Comparison of ENCODE assay signal across 9 cellular contexts in the genomic region with DNA sequence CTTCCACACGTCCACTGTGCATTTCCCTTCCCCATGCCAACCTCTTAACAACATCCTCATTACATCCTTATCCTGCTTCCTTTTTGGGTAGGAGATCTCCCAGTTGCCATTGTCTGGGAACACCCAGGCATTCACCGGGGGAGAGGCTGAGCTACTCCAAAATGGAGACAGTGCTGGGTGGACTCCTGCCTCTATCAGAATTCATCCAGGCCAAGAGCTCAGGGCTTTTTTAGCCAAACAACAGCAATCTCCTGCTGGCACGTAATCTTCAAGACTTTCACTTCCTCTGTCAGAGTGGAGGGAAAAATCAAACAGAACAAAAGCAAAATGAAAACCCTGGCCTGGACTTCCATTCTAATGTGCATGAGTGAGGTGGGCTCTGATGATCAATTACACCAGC.
A peak's percentile ranks its signal among the peaks of the same experiment; 100 is the strongest.
DNase-seq lines count a peak whose midpoint lies in the region; ATAC-seq and TF ChIP-seq lines count a peak whose summit lies in the region.
"Had no signal": no experiment of that assay in that cellular context is flagged by ENCODE, and none has a peak within 500 bp of the region (broad histone marks: within the 10 kb centered on the region; RNA-seq: fewer than 3 reads in every experiment).

No MANE protein-coding gene starts in this region.

- H3K4me2 ChIP-seq in BLaER1 treated with 17β-estradiol and CSF1 and Interleukin-3, amounts not matched to agents 10 nM and 100 nM, result peak overlapping the region; percentile 52 to 80 (median 66)

- intact Hi-C loops in left ventricle myocardium inferior (cut with micrococcal nuclease), result no loop called here

- H3K9ac ChIP-seq in BLaER1 treated with 17β-estradiol and CSF1 and Interleukin-3, amounts not matched to agents 10 nM and 100 nM, result peak overlapping the region in 10 of 11 experiments; percentile 2 to 70 (median 56); a peak in 16 of 22 replicates

- H3K27me3 ChIP-seq in BLaER1 treated with 17β-estradiol and CSF1 and Interleukin-3, amounts not matched to agents 10 nM and 100 nM, result no peaks in the 10 kb centered on the region
- no peaks in the 10 kb centered on the region for H3K27me3 ChIP-seq in left ventricle myocardium inferior (ENCODE audit: low read depth)

- DNase-seq in NCI-H2227 treated with DMSO at 0.1 percent for 48 hours (lab: John Stamatoyannopoulos, UW) (peak; percentile 3), left ventricle myocardium inferior (no peak), DMS114 treated with DMSO at 0.1 percent for 48 hours (lab: John Stamatoyannopoulos, UW; ENCODE audit: unreplicated experiment) (no peak), A172 (ENCODE audit: low spot score) (no peak), OCI-M2 (lab: John Stamatoyannopoulos, UW; ENCODE audit: unreplicated experiment) (no peak)

- H3K4me1 ChIP-seq in BLaER1 treated with 17β-estradiol and CSF1 and Interleukin-3, amounts not matched to agents 10 nM and 100 nM, result peaks cover 13 to 50% (median 23%) of the 10 kb centered on the region in 10 experiments
- H3K4me1 ChIP-seq in left ventricle myocardium inferior, result peaks cover 71% of the 10 kb centered on the region

- ATAC-seq in GM21390 (IDR thresholded peaks at IDR 0.05; ENCODE audit: unreplicated experiment), result peak; percentile 80
- no peak for ATAC-seq in GM19467 (IDR thresholded peaks at IDR 0.05; ENCODE audit: unreplicated experiment)

- H3K27ac ChIP-seq in BLaER1 treated with 17β-estradiol and CSF1 and Interleukin-3, amounts not matched to agents 10 nM and 100 nM, result peak overlapping the region; percentile 27 to 92 (median 81); a peak in 20 of 22 replicates
- H3K27ac ChIP-seq in left ventricle myocardium inferior (replicated peaks), result peak overlapping the region; percentile 69
- H3K27ac ChIP-seq: C4-2B had no signal

- H3K9me3 ChIP-seq in BLaER1 treated with 17β-estradiol and CSF1 and Interleukin-3, amounts not matched to agents 10 nM and 100 nM (replicated peaks in 1 of 11), result 0 out of 22 replicates have a peak, but pooled peaks cover 0 to 4% (median 0%) of the 10 kb centered on the region in 11 experiments
- H3K9me3 ChIP-seq in left ventricle myocardium inferior (replicated peaks), result no peaks in the 10 kb centered on the region

- H3K4me3 ChIP-seq in BLaER1 treated with 17β-estradiol and CSF1 and Interleukin-3, amounts not matched to agents 10 nM and 100 nM, result no peak overlapping the region
- no peak overlapping the region for H3K4me3 ChIP-seq in left ventricle myocardium inferior

- TF ChIP-seq CTCF in left ventricle myocardium inferior (IDR thresholded peaks at IDR 0.05; ENCODE audit: borderline replicate concordance), result no peak

- H4K20me1 ChIP-seq in BLaER1 treated with 17β-estradiol and CSF1 and Interleukin-3, amounts not matched to agents 10 nM and 100 nM, result no peaks in the 10 kb centered on the region

- no peaks in the 10 kb centered on the region for H3K36me3 ChIP-seq in BLaER1 treated with 17β-estradiol and CSF1 and Interleukin-3, amounts not matched to agents 10 nM and 100 nM
- H3K36me3 ChIP-seq in left ventricle myocardium inferior, result no peaks in the 10 kb centered on the region
